Comparison of ENCODE assay signal across 16 cellular contexts in the genomic region with DNA sequence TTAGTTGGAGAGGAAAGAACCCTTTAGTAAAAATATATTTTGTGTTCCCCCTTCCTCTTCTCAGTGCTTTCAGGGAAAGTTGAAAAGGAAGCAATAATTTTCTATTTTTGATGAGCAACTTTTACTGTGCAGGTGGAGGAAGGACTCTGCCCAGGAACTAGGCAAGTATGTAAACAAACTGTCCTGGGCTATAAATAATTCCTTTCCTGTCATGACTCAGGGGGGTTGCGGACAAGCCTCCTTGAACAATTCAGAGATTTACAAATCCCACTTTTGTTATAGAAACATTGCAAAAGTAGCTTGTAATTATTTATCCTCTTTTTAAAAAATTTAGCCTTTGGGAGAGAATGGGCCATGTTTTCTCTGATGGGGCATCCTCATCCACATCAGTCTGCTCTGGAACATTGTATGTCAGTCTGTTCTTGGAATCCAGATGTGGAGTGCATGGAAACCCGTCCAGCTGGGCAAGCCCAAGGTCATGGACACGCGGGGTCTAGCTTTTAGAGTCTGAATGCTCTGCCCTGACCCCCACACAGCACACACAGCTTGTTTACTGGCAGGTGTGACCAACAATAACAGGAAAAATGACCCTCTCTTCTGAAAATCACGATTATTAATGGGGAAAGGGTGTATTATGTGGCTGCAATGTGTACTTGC.
DNase-seq lines count a peak whose midpoint lies in the region; ATAC-seq and TF ChIP-seq lines count a peak whose summit lies in the region.
"Had no signal": no experiment of that assay in that cellular context is flagged by ENCODE, and none has a peak within 500 bp of the region (broad histone marks: within the 10 kb centered on the region; RNA-seq: fewer than 3 reads in every experiment).

No MANE protein-coding gene starts in this region.

- no peak overlapping the region for H3K27ac Mint-ChIP-seq in activated naive CD8-positive, alpha-beta T cell treated with anti-CD3 and anti-CD28 coated beads for 36 hours
- H3K27ac Mint-ChIP-seq: activated CD8-positive, alpha-beta T cell treated with anti-CD3 and anti-CD28 coated beads for 36 hours; endodermal cell had no signal

- no peak overlapping the region for H2AFZ ChIP-seq in neuronal stem cell (ENCODE audit: low read length)
- H2AFZ ChIP-seq: GM23248 had no signal

- no peak overlapping the region for H3K9ac ChIP-seq in neuronal stem cell (ENCODE audit: low read depth, low read length, poor library complexity)
- H3K9ac ChIP-seq: GM23248 had no signal

- no CpG with 5 or more reads among the region's 5 CpGs for WGBS in neuronal stem cell (ENCODE audit: extremely low coverage in 2 of 2, insufficient read length in 2 of 2, insufficient replicate concordance in 1 of 2), 2 donors

- peak; percentile 79 to 96 for ATAC-seq in gastrocnemius medialis
- ATAC-seq: activated CD8-positive, alpha-beta T cell treated with anti-CD3 and anti-CD28 coated beads for 36 hours; natural killer cell treated with Interleukin-12 subunit alpha and Interleukin-12 subunit beta and Interleukin-15 and Interleukin-18, amount 100 ng/mL, for 72 hours had no signal

- H3K27me3 ChIP-seq in right atrium auricular region = no peaks in the 10 kb centered on the region
- no peaks in the 10 kb centered on the region for H3K27me3 ChIP-seq in gastrocnemius medialis
- H3K27me3 ChIP-seq in neuronal stem cell (ENCODE audit: control insufficient read depth in 3 of 3, insufficient read depth in 3 of 3, low read depth in 1 of 3, low read length in 3 of 3) = peaks cover 0 to 3% (median 2%) of the 10 kb centered on the region in 3 experiments
- H3K27me3 ChIP-seq: SJSA1 had no signal

- in situ Hi-C loops in gastrocnemius medialis (cut with MboI; ENCODE audit: low sequenced_read_pairs in 4 of 4) = no loop called here

- H4K91ac ChIP-seq in neuronal stem cell (ENCODE audit: low read depth, low read length, poor library complexity) = no peak overlapping the region

- no peak overlapping the region for H3K4me3 Mint-ChIP-seq in activated naive CD8-positive, alpha-beta T cell treated with anti-CD3 and anti-CD28 coated beads for 36 hours
- H3K4me3 Mint-ChIP-seq: activated CD8-positive, alpha-beta T cell treated with anti-CD3 and anti-CD28 coated beads for 36 hours; endodermal cell; natural killer cell treated with Interleukin-12 subunit alpha and Interleukin-12 subunit beta and Interleukin-15 and Interleukin-18, amount 100 ng/mL, for 72 hours had no signal

- DNase-seq in NCI-H146 (lab: John Stamatoyannopoulos, UW) = peak; percentile 36
- DNase-seq in NCI-H146 treated with DMSO at 0.1 percent for 48 hours (lab: John Stamatoyannopoulos, UW; ENCODE audit: unreplicated experiment) = no peak
- peak; percentile 28 for DNase-seq in SW480 (ENCODE audit: low spot score)
- no peak for DNase-seq in right atrium auricular region (ENCODE audit: low spot score)
- DNase-seq in gastrocnemius medialis = peak in 1 of 2 donors; percentile 39
- no peak for DNase-seq in activated naive CD8-positive, alpha-beta T cell treated with anti-CD3 and anti-CD28 coated beads for 36 hours
- no peak for DNase-seq in neuronal stem cell (ENCODE audit: low spot score)
- DNase-seq in activated CD4-positive, alpha-beta T cell treated with anti-CD3 and anti-CD28 coated beads for 4 hours = no peak
- DNase-seq: activated CD8-positive, alpha-beta T cell treated with anti-CD3 and anti-CD28 coated beads for 36 hours; activated effector memory CD4-positive, alpha-beta T cell treated with anti-CD3 and anti-CD28 coated beads, Interleukin-2, amount 50 U/mL, for 16 hours; endodermal cell; GM23248; NCI-H1694 treated with DMSO at 0.1 percent for 48 hours had no signal

- peak overlapping the region; percentile 58 to 61 for H3K27ac ChIP-seq in right atrium auricular region
- H3K27ac ChIP-seq in gastrocnemius medialis = peak overlapping the region; percentile 61 to 74 (median 68)
- H3K27ac ChIP-seq in neuronal stem cell (replicated peaks; ENCODE audit: low read length) = no peak overlapping the region
- H3K27ac ChIP-seq: GM23248, SJSA1 had no signal

- no peak for TF ChIP-seq POLR2A in gastrocnemius medialis (IDR thresholded peaks at IDR 0.05)

- H2AK5ac ChIP-seq in neuronal stem cell (ENCODE audit: low read depth, low read length) = no peak overlapping the region

- H2BK12ac ChIP-seq in neuronal stem cell (ENCODE audit: low read length) = no peak overlapping the region

- H3K4me3 ChIP-seq in right atrium auricular region (no peak overlapping the region), gastrocnemius medialis (peak overlapping the region in 1 of 4 donors; percentile 15), neuronal stem cell (ENCODE audit: low read length in 2 of 2) (no peak overlapping the region)
- H3K4me3 ChIP-seq: GM23248, SJSA1 had no signal

- H4K8ac ChIP-seq in neuronal stem cell (ENCODE audit: low read depth, low read length) = no peak overlapping the region

- H3K36me3 ChIP-seq in right atrium auricular region (no peaks in the 10 kb centered on the region), gastrocnemius medialis (no peaks in the 10 kb centered on the region), neuronal stem cell (replicated peaks in 1 of 2; ENCODE audit: control insufficient read depth in 2 of 2, insufficient read depth in 2 of 2, low read length in 2 of 2) (no peaks in the 10 kb centered on the region)
- H3K36me3 ChIP-seq: SJSA1 had no signal

- H3K9me3 ChIP-seq in right atrium auricular region (no peaks in the 10 kb centered on the region), gastrocnemius medialis (no peaks in the 10 kb centered on the region), neuronal stem cell (replicated peaks in 1 of 2; ENCODE audit: control insufficient read depth in 2 of 2, insufficient read depth in 1 of 2, low read depth in 1 of 2, low read length in 2 of 2) (no peaks in the 10 kb centered on the region)
- H3K9me3 ChIP-seq: SJSA1 had no signal

- TF ChIP-seq CTCF in right atrium auricular region (IDR thresholded peaks at IDR 0.05) (no peak), gastrocnemius medialis (IDR thresholded peaks at IDR 0.05 in 4 of 5, conservative IDR thresholded peaks at IDR 0.05 in 1 of 5) (no peak)

- peaks cover 2% of the 10 kb centered on the region for H3K79me1 ChIP-seq in neuronal stem cell (ENCODE audit: low read depth, low read length)

- no peaks in the 10 kb centered on the region for H3K9me3 Mint-ChIP-seq in activated naive CD8-positive, alpha-beta T cell treated with anti-CD3 and anti-CD28 coated beads for 36 hours
- H3K9me3 Mint-ChIP-seq: activated CD8-positive, alpha-beta T cell treated with anti-CD3 and anti-CD28 coated beads for 36 hours; endodermal cell; IgD-negative memory B cell; natural killer cell treated with Interleukin-12 subunit alpha and Interleukin-12 subunit beta and Interleukin-15 and Interleukin-18, amount 100 ng/mL, for 72 hours had no signal

- H2BK120ac ChIP-seq in neuronal stem cell (ENCODE audit: low read depth, low read length) = no peak overlapping the region

- H3K4me2 ChIP-seq in neuronal stem cell (ENCODE audit: insufficient read depth, low read length, poor library complexity, severe bottlenecking) = no peak overlapping the region

- H3K4me1 Mint-ChIP-seq in activated naive CD8-positive, alpha-beta T cell treated with anti-CD3 and anti-CD28 coated beads for 36 hours = no peaks in the 10 kb centered on the region

- H3K27me3 Mint-ChIP-seq in activated naive CD8-positive, alpha-beta T cell treated with anti-CD3 and anti-CD28 coated beads for 36 hours = no peaks in the 10 kb centered on the region
- H3K27me3 Mint-ChIP-seq: activated CD8-positive, alpha-beta T cell treated with anti-CD3 and anti-CD28 coated beads for 36 hours had no signal

- no peak overlapping the region for H2BK15ac ChIP-seq in neuronal stem cell (ENCODE audit: low read length)

- no peak overlapping the region for H3K23ac ChIP-seq in neuronal stem cell (ENCODE audit: low read depth, low read length, poor library complexity)

- H3K14ac ChIP-seq in neuronal stem cell (ENCODE audit: low read length) = no peak overlapping the region

- H3K36me3 Mint-ChIP-seq in activated naive CD8-positive, alpha-beta T cell treated with anti-CD3 and anti-CD28 coated beads for 36 hours = no peaks in the 10 kb centered on the region
- H3K36me3 Mint-ChIP-seq: IgD-negative memory B cell; natural killer cell treated with Interleukin-12 subunit alpha and Interleukin-12 subunit beta and Interleukin-15 and Interleukin-18, amount 100 ng/mL, for 72 hours had no signal

- H2BK5ac ChIP-seq in neuronal stem cell (ENCODE audit: low read length) = no peak overlapping the region

- H3K4ac ChIP-seq in neuronal stem cell (ENCODE audit: low read length) = no peak overlapping the region

- H3K4me1 ChIP-seq in right atrium auricular region = peaks cover 0 to 33% of the 10 kb centered on the region in 2 donors
- H3K4me1 ChIP-seq in gastrocnemius medialis = peaks cover 19 to 21% of the 10 kb centered on the region in 2 donors
- H3K4me1 ChIP-seq in neuronal stem cell (ENCODE audit: control insufficient read depth in 2 of 2, insufficient read depth in 1 of 2, low read depth in 1 of 2, low read length in 2 of 2) = peaks cover 2 to 13% of the 10 kb centered on the region in 2 donors
- H3K4me1 ChIP-seq: SJSA1 had no signal

- intact Hi-C loops in gastrocnemius medialis (cut with DNase I; ENCODE audit: low total_unique reads) = loop anchor here (2.0 kb wide), 1 partner anchor 376 kb away; no protein-coding TSS in a partner anchor

- no peak overlapping the region for H3K18ac ChIP-seq in neuronal stem cell (ENCODE audit: low read length)

Comparison
In these comparisons a context has a peak if more than half of its experiments do, and no peak if none do; other contexts are left out.
1. DNase-seq: peak in NCI-H146 (single experiment) and SW480 (single experiment); none in NCI-H146 treated with DMSO at 0.1 percent for 48 hours (single experiment), right atrium auricular region (single experiment), activated naive CD8-positive, alpha-beta T cell treated with anti-CD3 and anti-CD28 coated beads for 36 hours (single experiment), neuronal stem cell (single experiment) and activated CD4-positive, alpha-beta T cell treated with anti-CD3 and anti-CD28 coated beads for 4 hours (0 of 2).